9 cellular contexts compared by ENCODE assay signal in genomic region chr2:161905389-161906046, GRCh38.
DNase-seq lines count a peak whose midpoint lies in the region; ATAC-seq, FAIRE-seq and TF ChIP-seq lines count a peak whose summit lies in the region.
"Had no signal": no experiment of that assay in that cellular context is flagged by ENCODE, and none has a peak within 500 bp of the region (broad histone marks: within the 10 kb centered on the region; RNA-seq: fewer than 3 reads in every experiment).

No MANE protein-coding gene starts in this region.

- ATAC-seq in GM21447 (IDR thresholded peaks at IDR 0.05; ENCODE audit: unreplicated experiment) (peak; percentile 84), right cardiac atrium (no peak)
- ATAC-seq in natural killer cell treated with Interleukin-12 subunit alpha and Interleukin-12 subunit beta and Interleukin-15 and Interleukin-18, amount 100 ng/mL, for 72 hours: peak; percentile 91 to 93

- H3K4me1 Mint-ChIP-seq in natural killer cell treated with Interleukin-12 subunit alpha and Interleukin-12 subunit beta and Interleukin-15 and Interleukin-18, amount 100 ng/mL, for 72 hours (ENCODE audit: low read depth in 2 of 2): peaks cover 51 to 54% of the 10 kb centered on the region in 2 donors

- H3K27me3 ChIP-seq in right cardiac atrium (ENCODE audit: control insufficient read depth, insufficient read depth): no peaks in the 10 kb centered on the region
- H3K27me3 ChIP-seq: SJCRH30 had no signal

- H3K4me3 ChIP-seq in right cardiac atrium (ENCODE audit: low read length): no peak overlapping the region
- H3K4me3 ChIP-seq: SJCRH30 had no signal

- H3K27ac ChIP-seq in right cardiac atrium (ENCODE audit: low read length): no peak overlapping the region
- H3K27ac ChIP-seq: SJCRH30 had no signal

- H3K4me3 Mint-ChIP-seq in natural killer cell treated with Interleukin-12 subunit alpha and Interleukin-12 subunit beta and Interleukin-15 and Interleukin-18, amount 100 ng/mL, for 72 hours: peak overlapping the region; percentile 80

- TF ChIP-seq POLR2A in GM12891 (IDR thresholded peaks at IDR 0.05; ENCODE audit: low read depth, low read length): no peak

- peaks cover 26% of the 10 kb centered on the region for H3K36me3 Mint-ChIP-seq in natural killer cell treated with Interleukin-12 subunit alpha and Interleukin-12 subunit beta and Interleukin-15 and Interleukin-18, amount 100 ng/mL, for 72 hours

- WGBS in right cardiac atrium: 58% methylated on average over 5 of the region's 5 CpGs

- H3K27me3 Mint-ChIP-seq in natural killer cell treated with Interleukin-12 subunit alpha and Interleukin-12 subunit beta and Interleukin-15 and Interleukin-18, amount 100 ng/mL, for 72 hours: no peaks in the 10 kb centered on the region

- H3K9me3 Mint-ChIP-seq in natural killer cell treated with Interleukin-12 subunit alpha and Interleukin-12 subunit beta and Interleukin-15 and Interleukin-18, amount 100 ng/mL, for 72 hours: peaks cover 4% of the 10 kb centered on the region

- intact Hi-C loops in right cardiac atrium (cut with DNase I): no loop called here

- H3K4me1 ChIP-seq in right cardiac atrium (ENCODE audit: control insufficient read depth, insufficient read depth, low read length): no peaks in the 10 kb centered on the region
- H3K4me1 ChIP-seq: SJCRH30 had no signal

- H3K9me3 ChIP-seq in right cardiac atrium (ENCODE audit: control insufficient read depth, low read length): no peaks in the 10 kb centered on the region
- H3K9me3 ChIP-seq: SJCRH30 had no signal

- no peak for FAIRE-seq in GM12891 (lab: Jason Lieb, UNC)

- DNase-seq in GM12891 (ENCODE audit: insufficient read length, low spot score): no peak
- DNase-seq in HS-5 (ENCODE audit: low read depth): peak; percentile 61
- DNase-seq in T1000 (lab: John Stamatoyannopoulos, UW): peak; percentile 4
- peak; percentile 71 for DNase-seq in natural killer cell treated with Interleukin-12 subunit alpha and Interleukin-12 subunit beta and Interleukin-15 and Interleukin-18, amount 100 ng/mL, for 72 hours (ENCODE audit: low spot score)
- DNase-seq in NCI-H1694 treated with DMSO at 0.1 percent for 48 hours (lab: John Stamatoyannopoulos, UW): no peak
- no peak for DNase-seq in amygdala (lab: John Stamatoyannopoulos, UW)
- DNase-seq in right cardiac atrium: no peak

- H3K27ac Mint-ChIP-seq in natural killer cell treated with Interleukin-12 subunit alpha and Interleukin-12 subunit beta and Interleukin-15 and Interleukin-18, amount 100 ng/mL, for 72 hours: peak overlapping the region; percentile 88 to 93

TF ChIP-seq in GM12891, 5 proteins besides CTCF, POLR2A, EP300 and RAD21:
- TF ChIP-seq TAF1 (IDR thresholded peaks at IDR 0.05; ENCODE audit: low read depth, low read length): no peak
- TF ChIP-seq POLR2AphosphoS5 (IDR thresholded peaks at IDR 0.05; ENCODE audit: low read depth, low read length): no peak
- TF ChIP-seq PAX5 (IDR thresholded peaks at IDR 0.05; ENCODE audit: insufficient read depth, low read length, severe bottlenecking): peak; percentile 56
- TF ChIP-seq SPI1 (IDR thresholded peaks at IDR 0.05; ENCODE audit: low read depth, low read length): peak; percentile 57
- TF ChIP-seq POU2F2 (IDR thresholded peaks at IDR 0.05; ENCODE audit: low read depth, low read length): peak; percentile 93

Comparison
In these comparisons a context has a peak if more than half of its experiments do, and no peak if none do; other contexts are left out.
1. DNase-seq: peak in HS-5 (single experiment), T1000 (single experiment) and natural killer cell treated with Interleukin-12 subunit alpha and Interleukin-12 subunit beta and Interleukin-15 and Interleukin-18, amount 100 ng/mL, for 72 hours (single experiment); none in GM12891 (single experiment), NCI-H1694 treated with DMSO at 0.1 percent for 48 hours (single experiment), amygdala (0 of 56) and right cardiac atrium (0 of 3).
2. ATAC-seq: peak in GM21447 (single experiment) and natural killer cell treated with Interleukin-12 subunit alpha and Interleukin-12 subunit beta and Interleukin-15 and Interleukin-18, amount 100 ng/mL, for 72 hours (2 of 2); none in right cardiac atrium (0 of 2).